ENCODE assay signal across 22 cellular contexts in genomic region chr12:84247931-84248330, GRCh38.
"Had no signal": no experiment of that assay in that cellular context is flagged by ENCODE, and none has a peak within 500 bp of the region (broad histone marks: within the 10 kb centered on the region; RNA-seq: fewer than 3 reads in every experiment).

No MANE protein-coding gene starts in this region.

- H2AFZ ChIP-seq: PC-9 had no signal

- H3K4me2 ChIP-seq: PC-9 had no signal

- DNase-seq: IMR-90, Karpas-422, KG1, MM.1S, NCI-H1092 treated with DMSO at 0.1 percent for 48 hours, NCI-H1436, NCI-H187, NCI-H2029, NCI-H2081 treated with DMSO at 0.1 percent for 48 hours, NCI-H2171, NCI-H226, NCI-H446, NCI-H510A, NCI-H524 treated with DMSO at 0.1 percent for 48 hours, NCI-H774, PC-9, Peyer's patch, Right ventricle myocardium superior, SIG-M5 had no signal

- H3K4me1 ChIP-seq: Peyer's patch, SJSA1 had no signal

- H3K9me3 ChIP-seq: Peyer's patch had no signal

- FAIRE-seq: HepG2 had no signal

- ATAC-seq: HepG2 had no signal

- H3K36me3 ChIP-seq: Peyer's patch, SJSA1 had no signal

- H3K27ac ChIP-seq: PC-9, Peyer's patch, SJSA1, SK-N-MC had no signal

- H3K4me3 ChIP-seq: PC-9, Peyer's patch, SJSA1, SK-N-MC had no signal

- H3K27me3 ChIP-seq: Peyer's patch, SJSA1 had no signal
